Comparison of ENCODE assay signal across 8 cellular contexts in genomic region chr1:169586395-169587255, GRCh38.
DNase-seq lines count a peak whose midpoint lies in the region; ATAC-seq lines count a peak whose summit lies in the region.

F5 (minus strand) TSS chr1:169586481; CDS start chr1:169586386, 95 bp downstream.

- peak; percentile 93 for ATAC-seq in HG02973 (IDR thresholded peaks at IDR 0.05; ENCODE audit: unreplicated experiment)

- peak; percentile 86 for DNase-seq in SIG-M5 treated with dmso at 0.1 percent for 504 hours (lab: John Stamatoyannopoulos, UW; ENCODE audit: unreplicated experiment)
- DNase-seq in SIG-M5 (lab: John Stamatoyannopoulos, UW) = no peak
- peak; percentile 29 for DNase-seq in NCI-H2196 treated with DMSO at 0.1 percent for 48 hours (lab: John Stamatoyannopoulos, UW; ENCODE audit: unreplicated experiment)
- peak; percentile 60 to 71 for DNase-seq in activated CD4-positive, alpha-beta T cell treated with anti-CD3 and anti-CD28 coated beads for 24 hours (ENCODE audit: low read depth in 2 of 2)
- peak; percentile 59 for DNase-seq in cerebellar cortex (ENCODE audit: low spot score)
- peak; percentile 46 to 54 for DNase-seq in stimulated activated CD4-positive, alpha-beta T cell treated with anti-CD3 and anti-CD28 coated beads, Interleukin-1b, Interleukin-23, amount 100 ng/mL, for 1 hour (ENCODE audit: low read depth in 2 of 2)

- H3K27ac ChIP-seq in layer of hippocampus (ENCODE audit: low read depth, low read length) = peak within 1 kb of the TSS; percentile 2

- no peaks in the 10 kb centered on the region for H3K27me3 ChIP-seq in layer of hippocampus (ENCODE audit: control insufficient read depth, insufficient read depth, low read length)
